In genomic region chr10:119253433-119254174, GRCh38 we compare ENCODE assay signal across 1 cellular context.
A peak's percentile ranks its signal among the peaks of the same experiment; 100 is the strongest.
TF ChIP-seq lines count a peak whose summit lies in the region.

No MANE protein-coding gene starts in this region.

TF ChIP-seq in HepG2, 621 proteins besides CTCF, POLR2A, EP300 and RAD21 (continued from another document and continues in another):
- TF ChIP-seq ZNF329 (CRISPR knock-in tag; IDR thresholded peaks at IDR 0.05; ENCODE audit: low read depth) (no peak), ZSCAN29 (CRISPR knock-in tag; conservative IDR thresholded peaks at IDR 0.05) (0 out of 2 replicates have a peak, but pooled peaks have one; percentile 31), ZNF282 (IDR thresholded peaks at IDR 0.05; ENCODE audit: partially characterized antibody) (no peak), TERF1 (CRISPR knock-in tag; IDR thresholded peaks at IDR 0.05) (no peak), NFYC (CRISPR knock-in tag; IDR thresholded peaks at IDR 0.05) (peak; percentile 15; the same call in 1 of the 2 replicates), MED8 (CRISPR knock-in tag; IDR thresholded peaks at IDR 0.05; ENCODE audit: insufficient replicate concordance) (peak; percentile 66), RBM22 (optimal IDR thresholded peaks at IDR 0.05; ENCODE audit: low read length) (no peak), ZBTB3 (CRISPR knock-in tag; IDR thresholded peaks at IDR 0.05; ENCODE audit: borderline replicate concordance, low read depth) (no peak), NFE2 (CRISPR knock-in tag; IDR thresholded peaks at IDR 0.05) (no peak), KLF13 (CRISPR knock-in tag; IDR thresholded peaks at IDR 0.05) (no peak), ZNF777 (CRISPR knock-in tag; IDR thresholded peaks at IDR 0.05) (no peak), CC2D1A (CRISPR knock-in tag; IDR thresholded peaks at IDR 0.05) (no peak), ETV5 (CRISPR knock-in tag; IDR thresholded peaks at IDR 0.05; ENCODE audit: borderline replicate concordance) (0 out of 2 replicates have a peak, but pooled peaks have one; percentile 21), MAFK (conservative IDR thresholded peaks at IDR 0.05 in 1 of 2, IDR thresholded peaks at IDR 0.05 in 1 of 2; ENCODE audit: low read length in 2 of 2) (no peak), RARG (CRISPR knock-in tag; IDR thresholded peaks at IDR 0.05; ENCODE audit: low read depth) (no peak), ZNF749 (CRISPR knock-in tag; IDR thresholded peaks at IDR 0.05; ENCODE audit: borderline replicate concordance) (no peak), ZNF275 (CRISPR knock-in tag; IDR thresholded peaks at IDR 0.05; ENCODE audit: borderline replicate concordance) (no peak), ZBTB39 (CRISPR knock-in tag; IDR thresholded peaks at IDR 0.05) (no peak), MEF2D (CRISPR knock-in tag; IDR thresholded peaks at IDR 0.05) (0 out of 2 replicates have a peak, but pooled peaks have one; percentile 15), DPF2 (CRISPR knock-in tag; IDR thresholded peaks at IDR 0.05; ENCODE audit: borderline replicate concordance, low read depth) (peak; percentile 83), ZFAT (CRISPR knock-in tag; conservative IDR thresholded peaks at IDR 0.05) (no peak), ZNF101 (CRISPR knock-in tag; IDR thresholded peaks at IDR 0.05; ENCODE audit: borderline replicate concordance, low read depth) (no peak), DZIP1 (CRISPR knock-in tag; IDR thresholded peaks at IDR 0.05) (no peak), ZFP91 (CRISPR knock-in tag; IDR thresholded peaks at IDR 0.05; ENCODE audit: borderline replicate concordance) (no peak), ZNF543 (CRISPR knock-in tag; IDR thresholded peaks at IDR 0.05) (no peak), NKX3-1 (CRISPR knock-in tag; IDR thresholded peaks at IDR 0.05) (no peak), NR1H2 (CRISPR knock-in tag; IDR thresholded peaks at IDR 0.05; ENCODE audit: borderline replicate concordance, low read depth) (no peak), RFX1 (IDR thresholded peaks at IDR 0.05) (no peak; the same call in 1 of the 2 replicates), CHD4 (IDR thresholded peaks at IDR 0.05; ENCODE audit: borderline replicate concordance, low read length) (no peak)
- TF ChIP-seq, protein P1, sequence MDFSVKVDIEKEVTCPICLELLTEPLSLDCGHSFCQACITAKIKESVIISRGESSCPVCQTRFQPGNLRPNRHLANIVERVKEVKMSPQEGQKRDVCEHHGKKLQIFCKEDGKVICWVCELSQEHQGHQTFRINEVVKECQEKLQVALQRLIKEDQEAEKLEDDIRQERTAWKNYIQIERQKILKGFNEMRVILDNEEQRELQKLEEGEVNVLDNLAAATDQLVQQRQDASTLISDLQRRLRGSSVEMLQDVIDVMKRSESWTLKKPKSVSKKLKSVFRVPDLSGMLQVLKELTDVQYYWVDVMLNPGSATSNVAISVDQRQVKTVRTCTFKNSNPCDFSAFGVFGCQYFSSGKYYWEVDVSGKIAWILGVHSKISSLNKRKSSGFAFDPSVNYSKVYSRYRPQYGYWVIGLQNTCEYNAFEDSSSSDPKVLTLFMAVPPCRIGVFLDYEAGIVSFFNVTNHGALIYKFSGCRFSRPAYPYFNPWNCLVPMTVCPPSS (IDR thresholded peaks at IDR 0.05) = no peak
- TF ChIP-seq, protein P2, sequence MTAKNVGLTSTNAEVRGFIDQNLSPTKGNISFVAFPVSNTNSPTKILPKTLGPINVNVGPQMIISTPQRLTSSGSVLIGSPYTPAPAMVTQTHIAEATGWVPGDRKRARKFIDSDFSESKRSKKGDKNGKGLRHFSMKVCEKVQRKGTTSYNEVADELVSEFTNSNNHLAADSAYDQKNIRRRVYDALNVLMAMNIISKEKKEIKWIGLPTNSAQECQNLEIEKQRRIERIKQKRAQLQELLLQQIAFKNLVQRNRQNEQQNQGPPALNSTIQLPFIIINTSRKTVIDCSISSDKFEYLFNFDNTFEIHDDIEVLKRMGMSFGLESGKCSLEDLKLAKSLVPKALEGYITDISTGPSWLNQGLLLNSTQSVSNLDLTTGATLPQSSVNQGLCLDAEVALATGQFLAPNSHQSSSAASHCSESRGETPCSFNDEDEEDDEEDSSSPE (CRISPR knock-in tag; IDR thresholded peaks at IDR 0.05) = no peak
- TF ChIP-seq, protein P3, sequence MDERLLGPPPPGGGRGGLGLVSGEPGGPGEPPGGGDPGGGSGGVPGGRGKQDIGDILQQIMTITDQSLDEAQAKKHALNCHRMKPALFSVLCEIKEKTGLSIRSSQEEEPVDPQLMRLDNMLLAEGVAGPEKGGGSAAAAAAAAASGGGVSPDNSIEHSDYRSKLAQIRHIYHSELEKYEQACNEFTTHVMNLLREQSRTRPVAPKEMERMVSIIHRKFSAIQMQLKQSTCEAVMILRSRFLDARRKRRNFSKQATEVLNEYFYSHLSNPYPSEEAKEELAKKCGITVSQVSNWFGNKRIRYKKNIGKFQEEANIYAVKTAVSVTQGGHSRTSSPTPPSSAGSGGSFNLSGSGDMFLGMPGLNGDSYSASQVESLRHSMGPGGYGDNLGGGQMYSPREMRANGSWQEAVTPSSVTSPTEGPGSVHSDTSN (CRISPR knock-in tag; IDR thresholded peaks at IDR 0.05) = no peak
- TF ChIP-seq, protein P4, sequence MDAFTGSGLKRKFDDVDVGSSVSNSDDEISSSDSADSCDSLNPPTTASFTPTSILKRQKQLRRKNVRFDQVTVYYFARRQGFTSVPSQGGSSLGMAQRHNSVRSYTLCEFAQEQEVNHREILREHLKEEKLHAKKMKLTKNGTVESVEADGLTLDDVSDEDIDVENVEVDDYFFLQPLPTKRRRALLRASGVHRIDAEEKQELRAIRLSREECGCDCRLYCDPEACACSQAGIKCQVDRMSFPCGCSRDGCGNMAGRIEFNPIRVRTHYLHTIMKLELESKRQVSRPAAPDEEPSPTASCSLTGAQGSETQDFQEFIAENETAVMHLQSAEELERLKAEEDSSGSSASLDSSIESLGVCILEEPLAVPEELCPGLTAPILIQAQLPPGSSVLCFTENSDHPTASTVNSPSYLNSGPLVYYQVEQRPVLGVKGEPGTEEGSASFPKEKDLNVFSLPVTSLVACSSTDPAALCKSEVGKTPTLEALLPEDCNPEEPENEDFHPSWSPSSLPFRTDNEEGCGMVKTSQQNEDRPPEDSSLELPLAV (CRISPR knock-in tag; conservative IDR thresholded peaks at IDR 0.05; ENCODE audit: low read depth) = no peak
- TF ChIP-seq, protein P5, sequence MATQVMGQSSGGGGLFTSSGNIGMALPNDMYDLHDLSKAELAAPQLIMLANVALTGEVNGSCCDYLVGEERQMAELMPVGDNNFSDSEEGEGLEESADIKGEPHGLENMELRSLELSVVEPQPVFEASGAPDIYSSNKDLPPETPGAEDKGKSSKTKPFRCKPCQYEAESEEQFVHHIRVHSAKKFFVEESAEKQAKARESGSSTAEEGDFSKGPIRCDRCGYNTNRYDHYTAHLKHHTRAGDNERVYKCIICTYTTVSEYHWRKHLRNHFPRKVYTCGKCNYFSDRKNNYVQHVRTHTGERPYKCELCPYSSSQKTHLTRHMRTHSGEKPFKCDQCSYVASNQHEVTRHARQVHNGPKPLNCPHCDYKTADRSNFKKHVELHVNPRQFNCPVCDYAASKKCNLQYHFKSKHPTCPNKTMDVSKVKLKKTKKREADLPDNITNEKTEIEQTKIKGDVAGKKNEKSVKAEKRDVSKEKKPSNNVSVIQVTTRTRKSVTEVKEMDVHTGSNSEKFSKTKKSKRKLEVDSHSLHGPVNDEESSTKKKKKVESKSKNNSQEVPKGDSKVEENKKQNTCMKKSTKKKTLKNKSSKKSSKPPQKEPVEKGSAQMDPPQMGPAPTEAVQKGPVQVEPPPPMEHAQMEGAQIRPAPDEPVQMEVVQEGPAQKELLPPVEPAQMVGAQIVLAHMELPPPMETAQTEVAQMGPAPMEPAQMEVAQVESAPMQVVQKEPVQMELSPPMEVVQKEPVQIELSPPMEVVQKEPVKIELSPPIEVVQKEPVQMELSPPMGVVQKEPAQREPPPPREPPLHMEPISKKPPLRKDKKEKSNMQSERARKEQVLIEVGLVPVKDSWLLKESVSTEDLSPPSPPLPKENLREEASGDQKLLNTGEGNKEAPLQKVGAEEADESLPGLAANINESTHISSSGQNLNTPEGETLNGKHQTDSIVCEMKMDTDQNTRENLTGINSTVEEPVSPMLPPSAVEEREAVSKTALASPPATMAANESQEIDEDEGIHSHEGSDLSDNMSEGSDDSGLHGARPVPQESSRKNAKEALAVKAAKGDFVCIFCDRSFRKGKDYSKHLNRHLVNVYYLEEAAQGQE (IDR thresholded peaks at IDR 0.05; ENCODE audit: borderline replicate concordance in 1 of 2, low read depth in 1 of 2, low read length in 2 of 2) = peak in 1 of 2 experiments; percentile 26; a peak in 1 of 4 replicates
